In the genomic region with DNA sequence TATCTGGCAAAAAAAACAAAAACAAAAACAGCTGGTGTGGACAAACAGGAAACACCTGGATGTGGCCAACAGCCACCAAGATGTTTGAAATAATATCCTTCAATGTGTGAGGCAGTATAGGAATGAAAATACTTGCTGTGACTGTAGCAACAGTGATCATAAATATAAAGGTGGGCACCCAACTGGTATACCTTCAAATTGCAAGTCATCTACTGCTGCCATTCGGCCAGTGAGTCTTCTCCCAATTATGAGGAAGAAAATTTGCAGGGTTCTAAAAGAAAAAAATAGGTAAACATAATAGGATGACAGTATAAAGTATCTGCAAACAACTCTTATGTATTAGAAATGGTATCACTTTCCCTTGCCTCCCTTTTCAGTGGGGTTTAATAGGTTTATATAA, we compare ENCODE assay signal across 11 cellular contexts. TPM values are rescaled to one million over a fixed set of nuclear protein-coding genes. Genes with fewer than 3 reads are reported as not detected.
DNase-seq lines count a peak whose midpoint lies in the region; ATAC-seq and TF ChIP-seq lines count a peak whose summit lies in the region.
"Had no signal": no experiment of that assay in that cellular context is flagged by ENCODE, and none has a peak within 500 bp of the region (broad histone marks: within the 10 kb centered on the region; RNA-seq: fewer than 3 reads in every experiment).

No MANE protein-coding gene starts in this region.

- TF ChIP-seq CTCF in AG04450 (IDR thresholded peaks at IDR 0.05; ENCODE audit: low read depth, low read length) (no peak), Loucy (conservative IDR thresholded peaks at IDR 0.05; ENCODE audit: low read length) (no peak)

- no peak for DNase-seq in AG04450 (ENCODE audit: low read depth, low spot score)
- DNase-seq in central memory CD8-positive, alpha-beta T cell (ENCODE audit: low spot score in 2 of 2), result no peak
- DNase-seq in naive thymus-derived CD8-positive, alpha-beta T cell, result no peak
- no peak for DNase-seq in glomerular visceral epithelial cell (ENCODE audit: extremely low spot score)
- no peak for DNase-seq in NCI-H128 (lab: John Stamatoyannopoulos, UW; ENCODE audit: unreplicated experiment)
- DNase-seq in amniotic stem cell (lab: John Stamatoyannopoulos, UW), result no peak
- no peak for DNase-seq in GDM1 (lab: John Stamatoyannopoulos, UW)
- DNase-seq: NCI-H524 had no signal

- POLR2A ChIA-PET in AG04450 (lab: Yijun Ruan, JAX), result interaction anchor here (0.5 to 2.2 kb wide), 2 partner anchors 36 to 57 kb away, joined by 3 to 15 read pairs; partner anchors contain the start of genes IFT25 and LRRC42
- POLR2A ChIA-PET in naive thymus-derived CD8-positive, alpha-beta T cell (lab: Charles Lee), result interaction anchor here (0.6 to 2.6 kb wide), 4 partner anchors 19 to 147 kb away, joined by 4 to 24 read pairs (median 6); partner anchors contain the start of genes IFT25, LRRC42 and NDC1

- H3K36me3 Mint-ChIP-seq in central memory CD8-positive, alpha-beta T cell (ENCODE audit: insufficient read depth), result peaks cover 14% of the 10 kb centered on the region
- peaks cover 0 to 30% (median 0%) of the 10 kb centered on the region in 3 donors for H3K36me3 Mint-ChIP-seq in naive thymus-derived CD8-positive, alpha-beta T cell

- H3K36me3 ChIP-seq in Loucy (ENCODE audit: insufficient read depth, low read length), result no peaks in the 10 kb centered on the region

- ATAC-seq in central memory CD8-positive, alpha-beta T cell (replicated peaks; ENCODE audit: extremely low read depth, poor library complexity, severe bottlenecking), result no peak
- ATAC-seq in naive thymus-derived CD8-positive, alpha-beta T cell, result no peak

- peak overlapping the region; percentile 95 for H3K27ac Mint-ChIP-seq in central memory CD8-positive, alpha-beta T cell (ENCODE audit: low read depth)
- H3K27ac Mint-ChIP-seq in naive thymus-derived CD8-positive, alpha-beta T cell, result peak overlapping the region; percentile 37 to 97 (median 94)

- H3K4me3 Mint-ChIP-seq in central memory CD8-positive, alpha-beta T cell, result peak overlapping the region; percentile 96
- peak overlapping the region; percentile 93 to 97 (median 95) for H3K4me3 Mint-ChIP-seq in naive thymus-derived CD8-positive, alpha-beta T cell

- no peaks in the 10 kb centered on the region for H3K27me3 ChIP-seq in AG04450 (ENCODE audit: control insufficient read depth, insufficient read depth, low read length)
- H3K27me3 ChIP-seq in Loucy (ENCODE audit: insufficient read depth, low read length, poor library complexity, severe bottlenecking), result no peaks in the 10 kb centered on the region
- H3K27me3 ChIP-seq: adrenal gland had no signal

- no peaks in the 10 kb centered on the region for H4K20me1 ChIP-seq in Loucy (ENCODE audit: insufficient read depth, low read length, poor library complexity, severe bottlenecking)

- H3K4me3 ChIP-seq in AG04450 (ENCODE audit: low read depth, low read length), result peak overlapping the region; percentile 99; the same call in 1 of the 2 replicates
- H3K4me3 ChIP-seq in Loucy (ENCODE audit: low read length, poor library complexity, severe bottlenecking), result peak overlapping the region; percentile 90

- peaks cover 13% of the 10 kb centered on the region for H3K4me1 ChIP-seq in Loucy (ENCODE audit: insufficient read depth, low read length, poor library complexity, severe bottlenecking)

- no peaks in the 10 kb centered on the region; the same call in 1 of the 2 replicates for H3K79me2 ChIP-seq in Loucy (ENCODE audit: insufficient read depth, low read length)

- H2AFZ ChIP-seq in Loucy (ENCODE audit: low read length), result no peak overlapping the region

- peak overlapping the region; percentile 82 for H3K4me2 ChIP-seq in Loucy (ENCODE audit: low read depth, low read length, poor library complexity, severe bottlenecking)

- no peaks in the 10 kb centered on the region for H3K9me2 ChIP-seq in Loucy (replicated peaks; ENCODE audit: low read depth, low read length)

- no peaks in the 10 kb centered on the region for H3K27me3 Mint-ChIP-seq in central memory CD8-positive, alpha-beta T cell
- H3K27me3 Mint-ChIP-seq in naive thymus-derived CD8-positive, alpha-beta T cell, result no peaks in the 10 kb centered on the region

- no peak overlapping the region for H3K27ac ChIP-seq in AG04450 (ENCODE audit: low read depth, low read length)

- no peaks in the 10 kb centered on the region for H3F3A ChIP-seq in Loucy (ENCODE audit: low read depth)

- H3K4me1 Mint-ChIP-seq in central memory CD8-positive, alpha-beta T cell, result peaks cover 52% of the 10 kb centered on the region
- peaks cover 13 to 52% (median 52%) of the 10 kb centered on the region in 4 donors for H3K4me1 Mint-ChIP-seq in naive thymus-derived CD8-positive, alpha-beta T cell

- CTCF ChIA-PET in AG04450 (lab: Charles Lee), result interaction anchor here (1.3 kb wide), 1 partner anchor 10 kb away, joined by 3 read pairs; no protein-coding TSS in a partner anchor

- H3K9me3 ChIP-seq in AG04450 (ENCODE audit: control insufficient read depth, insufficient read depth, low read length), result no peaks in the 10 kb centered on the region; the same call in 1 of the 2 replicates
- H3K9me3 ChIP-seq in Loucy (ENCODE audit: insufficient read depth, low read depth, low read length), result no peaks in the 10 kb centered on the region
- H3K9me3 ChIP-seq: adrenal gland had no signal

- H3K9me3 Mint-ChIP-seq in central memory CD8-positive, alpha-beta T cell, result no peaks in the 10 kb centered on the region
- H3K9me3 Mint-ChIP-seq in naive thymus-derived CD8-positive, alpha-beta T cell, result no peaks in the 10 kb centered on the region

- H3K9ac ChIP-seq in Loucy (ENCODE audit: low read depth, low read length, poor library complexity, severe bottlenecking), result peak overlapping the region; percentile 69

RNA-seq across cellular contexts. Expression of gene YIPF1, which starts 0.9 kb away (rescaled TPM):
- 48.5 and 52.4 TPM in 2 replicates for polyA plus RNA-seq in AG04450 (2011; rRNA removed)
- 29.8 and 30.9 TPM in 2 replicates for polyA minus RNA-seq in AG04450 (2011; rRNA and poly(A)+ RNA removed)
- total RNA-seq in naive thymus-derived CD8-positive, alpha-beta T cell, result 10 to 100 TPM; 13.6 to 16.2 TPM
- 10 to 100 TPM; 22.3 to 25.6 (median 24.2) TPM for polyA plus RNA-seq in naive thymus-derived CD8-positive, alpha-beta T cell

RNA-seq across cellular contexts. Expression of gene DIO1, which starts 5.3 kb away (rescaled TPM):
- not detected in 2 replicates for polyA plus RNA-seq in AG04450 (2011; rRNA removed)
- not detected in 2 replicates for polyA minus RNA-seq in AG04450 (2011; rRNA and poly(A)+ RNA removed)
- not detected for total RNA-seq in naive thymus-derived CD8-positive, alpha-beta T cell
- not detected for polyA plus RNA-seq in naive thymus-derived CD8-positive, alpha-beta T cell
- total RNA-seq: omental fat pad had no signal

RNA-seq across cellular contexts. Expression of gene NDC1, which starts 50.6 kb away (rescaled TPM):
- 13.1 and 19.0 TPM in 2 replicates for polyA plus RNA-seq in AG04450 (2011; rRNA removed)
- polyA minus RNA-seq in AG04450 (2011; rRNA and poly(A)+ RNA removed), result 24.9 and 39.6 TPM in 2 replicates
- 10 to 100 TPM; 14.7 to 15.0 TPM for total RNA-seq in naive thymus-derived CD8-positive, alpha-beta T cell
- polyA plus RNA-seq in naive thymus-derived CD8-positive, alpha-beta T cell, result 1 to 10 TPM; 5.8 to 6.4 (median 6.3) TPM

RNA-seq across cellular contexts. Expression of gene IFT25, which starts 56.8 kb away (rescaled TPM):
- 41.9 and 54.2 TPM in 2 replicates for polyA plus RNA-seq in AG04450 (2011; rRNA removed)
- 3.2 and 8.2 TPM in 2 replicates for polyA minus RNA-seq in AG04450 (2011; rRNA and poly(A)+ RNA removed)
- total RNA-seq in naive thymus-derived CD8-positive, alpha-beta T cell, result 10 to 100 TPM; 43.2 to 47.5 TPM
- 10 to 100 TPM; 34.9 to 53.7 (median 46.8) TPM for polyA plus RNA-seq in naive thymus-derived CD8-positive, alpha-beta T cell

RNA-seq across cellular contexts. Expression of gene LRRC42, which starts 57.4 kb away (rescaled TPM):
- 44.5 and 51.4 TPM in 2 replicates for polyA plus RNA-seq in AG04450 (2011; rRNA removed)
- polyA minus RNA-seq in AG04450 (2011; rRNA and poly(A)+ RNA removed), result 27.5 and 29.5 TPM in 2 replicates
- total RNA-seq in naive thymus-derived CD8-positive, alpha-beta T cell, result 1 to 10 TPM; 7.8 to 9.8 TPM
- polyA plus RNA-seq in naive thymus-derived CD8-positive, alpha-beta T cell, result 10 to 100 TPM in 1 of 3 donors, 1 to 10 TPM in 2; 9.1 to 10.5 (median 9.1) TPM
